8 cellular contexts compared by ENCODE assay signal in genomic region chr17:3913531-3914318, GRCh38. TPM values are rescaled to one million over a fixed set of nuclear protein-coding genes. Genes with fewer than 3 reads are reported as not detected.
DNase-seq lines count a peak whose midpoint lies in the region; ATAC-seq and TF ChIP-seq lines count a peak whose summit lies in the region.

No MANE protein-coding gene starts in this region.

- H3K4me3 ChIP-seq in DND-41 (ENCODE audit: low read depth in 1 of 2, low read length in 2 of 2): no peak overlapping the region

- H2AFZ ChIP-seq in DND-41 (ENCODE audit: low read depth, low read length): no peak overlapping the region

- peak; percentile 98 for TF ChIP-seq CTCF in DND-41 (IDR thresholded peaks at IDR 0.05; ENCODE audit: borderline replicate concordance, extremely low read depth, low read length, poor library complexity, severe bottlenecking)

- intact Hi-C loops in sciatic nerve (cut with DNase I): no loop called here

- H3K4me1 ChIP-seq in DND-41 (ENCODE audit: insufficient read depth, low read length): peaks cover 44% of the 10 kb centered on the region

- H3K9me3 ChIP-seq in DND-41 (ENCODE audit: insufficient read depth, low read length, severe bottlenecking): no peaks in the 10 kb centered on the region

- DNase-seq in DND-41: peak; percentile 82
- DNase-seq in M059J (ENCODE audit: low read depth): peak; percentile 60
- peak; percentile 62 for DNase-seq in T1000 (lab: John Stamatoyannopoulos, UW)
- DNase-seq in anterior cingulate cortex (lab: John Stamatoyannopoulos, UW): peak in 56 of 58 donors; percentile 25 to 86 (median 62)
- DNase-seq in hepatic stellate cell (ENCODE audit: low spot score): peak; percentile 90
- DNase-seq in sciatic nerve (ENCODE audit: low spot score): peak; percentile 90
- DNase-seq in NCI-H2107 treated with DMSO at 0.1 percent for 48 hours (lab: John Stamatoyannopoulos, UW; ENCODE audit: unreplicated experiment): no peak

- H3K36me3 ChIP-seq in DND-41 (ENCODE audit: insufficient read depth, low read length): no peaks in the 10 kb centered on the region

- H3K27me3 ChIP-seq in DND-41 (ENCODE audit: insufficient read depth, low read length, poor library complexity): no peaks in the 10 kb centered on the region

- no peaks in the 10 kb centered on the region for H3K79me2 ChIP-seq in DND-41 (ENCODE audit: insufficient read depth, low read length)

- H3K4me2 ChIP-seq in DND-41 (ENCODE audit: insufficient read depth, low read length): peak overlapping the region; percentile 26; the same call in 1 of the 2 replicates

- peak; percentile 50 for ATAC-seq in DND-41 (ENCODE audit: insufficient read depth, low read depth)
- ATAC-seq in GM21619 (IDR thresholded peaks at IDR 0.05; ENCODE audit: unreplicated experiment): peak; percentile 38
- ATAC-seq in sciatic nerve: peak; percentile 81

- peak overlapping the region; percentile 42; the same call in 1 of the 2 replicates for H3K27ac ChIP-seq in DND-41 (ENCODE audit: low read length)

- peak overlapping the region; percentile 8; the same call in 1 of the 2 replicates for H3K9ac ChIP-seq in DND-41 (ENCODE audit: low read depth, low read length)

- H4K20me1 ChIP-seq in DND-41 (ENCODE audit: insufficient read depth, low read length): no peaks in the 10 kb centered on the region

RNA-seq across cellular contexts. Expression of gene P2RX1, which starts 2.5 kb away (rescaled TPM):
- total RNA-seq in M059J (2014; rRNA removed; shearing (Covaris generic)): not detected in 2 replicates
- total RNA-seq in sciatic nerve: 7.3 TPM

RNA-seq across cellular contexts. Expression of gene CAMKK1, which starts 20.9 kb away (rescaled TPM):
- total RNA-seq in M059J (2014; rRNA removed; shearing (Covaris generic)): 1.7 and 1.8 TPM in 2 replicates
- 7.7 TPM for total RNA-seq in sciatic nerve

RNA-seq across cellular contexts. Expression of gene ATP2A3, which starts 50.5 kb away (rescaled TPM):
- 0.10 TPM in 1 of 2 replicates, not detected in the other for total RNA-seq in M059J (2014; rRNA removed; shearing (Covaris generic))
- total RNA-seq in sciatic nerve: 13.8 TPM

Comparison
In these comparisons a context has a peak if more than half of its experiments do, and no peak if none do; other contexts are left out.
1. RNA of gene ATP2A3, which starts 50.5 kb away (total RNA-seq): 13.8 TPM in sciatic nerve (single experiment); 0.10 TPM in M059J; every median in the first group is over 10 times any median in the second.
2. Peak in every context shown above with its lines, with median percentiles within 50 percentile points of each other: ATAC-seq.